In the genomic region with DNA sequence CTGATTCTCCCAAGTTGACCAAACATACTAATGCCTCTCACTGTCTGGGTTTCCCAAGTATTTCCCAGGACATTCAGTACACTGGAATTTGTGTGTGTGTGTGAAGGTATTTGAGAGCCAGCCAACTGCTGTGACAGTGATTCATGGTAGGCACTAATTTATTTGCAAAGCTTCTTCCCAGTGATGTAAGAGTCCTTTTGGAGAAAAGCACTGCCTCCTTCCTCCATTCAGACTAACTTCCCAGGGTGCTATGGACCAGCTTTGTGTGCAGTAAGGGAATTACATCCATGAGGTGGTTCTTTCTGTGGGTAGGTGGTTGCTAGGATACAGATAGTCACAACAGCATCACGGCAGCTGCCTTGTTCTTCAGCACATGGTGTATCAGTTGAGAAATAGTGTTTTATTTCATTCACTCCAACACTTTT, we compare ENCODE assay signal across 11 cellular contexts. TPM values are rescaled to one million over a fixed set of nuclear protein-coding genes. Genes with fewer than 3 reads are reported as not detected.
A peak's percentile ranks its signal among the peaks of the same experiment; 100 is the strongest.
DNase-seq lines count a peak whose midpoint lies in the region; ATAC-seq and TF ChIP-seq lines count a peak whose summit lies in the region.
"Had no signal": no experiment of that assay in that cellular context is flagged by ENCODE, and none has a peak within 500 bp of the region (broad histone marks: within the 10 kb centered on the region; RNA-seq: fewer than 3 reads in every experiment).

No MANE protein-coding gene starts in this region.

- H4K20me1 ChIP-seq in GM23338 (replicated peaks; ENCODE audit: insufficient read depth): no peaks in the 10 kb centered on the region

- no peak overlapping the region for H3K4ac ChIP-seq in trophoblast cell (ENCODE audit: low read depth, low read length)

- H4K91ac ChIP-seq in trophoblast cell (ENCODE audit: low read depth, low read length): no peak overlapping the region

- H2AK5ac ChIP-seq in trophoblast cell (ENCODE audit: low read length): no peak overlapping the region

- peak; percentile 61 for DNase-seq in GM23338 (ENCODE audit: low spot score)
- DNase-seq in RKO (ENCODE audit: low spot score): peak; percentile 70
- DNase-seq in fibroblast of pulmonary artery (ENCODE audit: low read depth): peak; percentile 68
- peak; percentile 8 to 14 for DNase-seq in trophoblast cell
- no peak for DNase-seq in stimulated activated naive CD4-positive, alpha-beta T cell treated with Interleukin-2 at 50 U/mL for 16 hours (lab: John Stamatoyannopoulos, UW)
- DNase-seq in prostate gland (ENCODE audit: low spot score): no peak
- no peak for DNase-seq in GM13976 (ENCODE audit: low spot score)
- DNase-seq: NCI-H446 treated with DMSO at 0.1 percent for 48 hours; stimulated activated CD4-positive, alpha-beta T cell treated with anti-CD3 and anti-CD28 coated beads, Interleukin-12 subunit alpha, Interleukin-12 subunit beta, amount 100 ng/mL, for 4 hours; testis had no signal

- H3K9ac ChIP-seq in trophoblast cell (ENCODE audit: low read length): no peak overlapping the region

- H3K27ac ChIP-seq in GM23338 (ENCODE audit: low read depth) (no peak overlapping the region), trophoblast cell (ENCODE audit: low read depth, low read length) (no peak overlapping the region), prostate gland (no peak overlapping the region)
- H3K27ac ChIP-seq: testis had no signal

- H2BK12ac ChIP-seq in trophoblast cell (ENCODE audit: low read length): no peak overlapping the region

- ATAC-seq in GM23338 (peak; percentile 79), GM18870 (IDR thresholded peaks at IDR 0.05; ENCODE audit: unreplicated experiment) (no peak)

- H4K8ac ChIP-seq in trophoblast cell (ENCODE audit: low read depth, low read length): no peak overlapping the region

- H4K12ac ChIP-seq in trophoblast cell (ENCODE audit: low read depth, low read length): no peak overlapping the region

- TF ChIP-seq POLR2A in prostate gland (IDR thresholded peaks at IDR 0.05): no peak

- no peak overlapping the region for H3K27ac Mint-ChIP-seq in GM23338

- H3K9me3 Mint-ChIP-seq in GM23338: no peaks in the 10 kb centered on the region

- H3K9me3 ChIP-seq in trophoblast cell (ENCODE audit: insufficient read depth, low read depth, low read length): no peaks in the 10 kb centered on the region
- H3K9me3 ChIP-seq in prostate gland: no peaks in the 10 kb centered on the region
- H3K9me3 ChIP-seq: testis had no signal

- no CpG with 5 or more reads among the region's 1 CpG for WGBS in trophoblast cell (ENCODE audit: extremely low coverage, insufficient coverage, insufficient read length)
- 27% methylated on average over 1 of the region's 1 CpG for WGBS in prostate gland

- H3K23ac ChIP-seq in trophoblast cell (ENCODE audit: low read length): no peak overlapping the region

- H3K9me2 ChIP-seq in GM23338 (ENCODE audit: insufficient read depth): no peaks in the 10 kb centered on the region

- H3K27me3 ChIP-seq in GM23338 (ENCODE audit: insufficient read depth) (no peaks in the 10 kb centered on the region), trophoblast cell (ENCODE audit: insufficient read depth, low read length) (no peaks in the 10 kb centered on the region), prostate gland (replicated peaks; ENCODE audit: insufficient read depth) (no peaks in the 10 kb centered on the region)
- H3K27me3 ChIP-seq: testis had no signal

- no peak overlapping the region for H3K14ac ChIP-seq in trophoblast cell (ENCODE audit: low read length)

- H3K36me3 ChIP-seq in GM23338 (ENCODE audit: insufficient read depth) (no peaks in the 10 kb centered on the region), trophoblast cell (ENCODE audit: control insufficient read depth in 1 of 2, insufficient read depth in 2 of 2, low read length in 2 of 2) (no peaks in the 10 kb centered on the region), prostate gland (no peaks in the 10 kb centered on the region)

- H2BK120ac ChIP-seq in trophoblast cell (ENCODE audit: insufficient read depth, low read length, poor library complexity): no peak overlapping the region

- H3K79me1 ChIP-seq in trophoblast cell (ENCODE audit: low read length): no peaks in the 10 kb centered on the region

- no peak overlapping the region for H3K18ac ChIP-seq in trophoblast cell (ENCODE audit: low read length)

- in situ Hi-C loops in GM13976 (cut with MboI; ENCODE audit: low sequenced_read_pairs, unreplicated experiment): no loop called here

- no peak overlapping the region for H2BK5ac ChIP-seq in trophoblast cell (ENCODE audit: low read depth, low read length, poor library complexity)

- H2AFZ ChIP-seq in GM23338 (no peak overlapping the region), trophoblast cell (ENCODE audit: insufficient read depth, low read length, poor library complexity) (no peak overlapping the region)

- intact Hi-C loops in prostate gland (cut with DNase I): no loop called here

- no peaks in the 10 kb centered on the region for H3K4me1 ChIP-seq in GM23338 (ENCODE audit: insufficient read depth)
- peaks cover 0 to 2% of the 10 kb centered on the region in 2 experiments for H3K4me1 ChIP-seq in trophoblast cell (ENCODE audit: control insufficient read depth in 1 of 2, insufficient read depth in 2 of 2, low read length in 2 of 2)
- H3K4me1 ChIP-seq in prostate gland (replicated peaks): no peaks in the 10 kb centered on the region
- H3K4me1 ChIP-seq: testis had no signal

- H3K27me3 Mint-ChIP-seq in GM23338 (ENCODE audit: insufficient read depth, low read depth, poor library complexity): no peaks in the 10 kb centered on the region

- no peak overlapping the region for H3K4me3 Mint-ChIP-seq in GM23338

- H3K4me3 ChIP-seq in GM23338 (no peak overlapping the region), fibroblast of pulmonary artery (replicated peaks; ENCODE audit: low read depth, low read length) (no peak overlapping the region), trophoblast cell (ENCODE audit: low read depth, low read length) (no peak overlapping the region), prostate gland (no peak overlapping the region)
- H3K4me3 ChIP-seq: testis had no signal

- TF ChIP-seq CTCF in GM23338 (conservative IDR thresholded peaks at IDR 0.05; ENCODE audit: low read depth in 2 of 2): no peak
- no peak for TF ChIP-seq CTCF in fibroblast of pulmonary artery (IDR thresholded peaks at IDR 0.05; ENCODE audit: low read length, missing control alignments)
- TF ChIP-seq CTCF in prostate gland (IDR thresholded peaks at IDR 0.05): no peak
- TF ChIP-seq CTCF in GM13976 (IDR thresholded peaks at IDR 0.05; ENCODE audit: borderline replicate concordance, control extremely low read depth, extremely low read depth, insufficient read depth, missing control alignments): no peak

- H3K4me2 ChIP-seq in GM23338 (no peak overlapping the region), trophoblast cell (ENCODE audit: low read length) (no peak overlapping the region)

- H3K79me2 ChIP-seq in GM23338 (replicated peaks; ENCODE audit: insufficient read depth) (no peaks in the 10 kb centered on the region), trophoblast cell (ENCODE audit: control insufficient read depth, insufficient read depth, low read length, poor library complexity) (no peaks in the 10 kb centered on the region)

- peaks cover 12% of the 10 kb centered on the region; the same call in 2 of the 3 replicates for H3K4me1 Mint-ChIP-seq in GM23338

- H3F3A ChIP-seq in GM23338 (replicated peaks; ENCODE audit: low read depth): no peaks in the 10 kb centered on the region

- H3K36me3 Mint-ChIP-seq in GM23338 (ENCODE audit: low read depth): no peaks in the 10 kb centered on the region

TF ChIP-seq in GM23338, 12 proteins besides CTCF, POLR2A, EP300 and RAD21:
- TF ChIP-seq CREB1 (CRISPR knock-in tag; IDR thresholded peaks at IDR 0.05; ENCODE audit: low read depth) (no peak), EZH2phosphoT487 (IDR thresholded peaks at IDR 0.05; ENCODE audit: unreplicated experiment) (no peak)
- TF ChIP-seq, protein P1, sequence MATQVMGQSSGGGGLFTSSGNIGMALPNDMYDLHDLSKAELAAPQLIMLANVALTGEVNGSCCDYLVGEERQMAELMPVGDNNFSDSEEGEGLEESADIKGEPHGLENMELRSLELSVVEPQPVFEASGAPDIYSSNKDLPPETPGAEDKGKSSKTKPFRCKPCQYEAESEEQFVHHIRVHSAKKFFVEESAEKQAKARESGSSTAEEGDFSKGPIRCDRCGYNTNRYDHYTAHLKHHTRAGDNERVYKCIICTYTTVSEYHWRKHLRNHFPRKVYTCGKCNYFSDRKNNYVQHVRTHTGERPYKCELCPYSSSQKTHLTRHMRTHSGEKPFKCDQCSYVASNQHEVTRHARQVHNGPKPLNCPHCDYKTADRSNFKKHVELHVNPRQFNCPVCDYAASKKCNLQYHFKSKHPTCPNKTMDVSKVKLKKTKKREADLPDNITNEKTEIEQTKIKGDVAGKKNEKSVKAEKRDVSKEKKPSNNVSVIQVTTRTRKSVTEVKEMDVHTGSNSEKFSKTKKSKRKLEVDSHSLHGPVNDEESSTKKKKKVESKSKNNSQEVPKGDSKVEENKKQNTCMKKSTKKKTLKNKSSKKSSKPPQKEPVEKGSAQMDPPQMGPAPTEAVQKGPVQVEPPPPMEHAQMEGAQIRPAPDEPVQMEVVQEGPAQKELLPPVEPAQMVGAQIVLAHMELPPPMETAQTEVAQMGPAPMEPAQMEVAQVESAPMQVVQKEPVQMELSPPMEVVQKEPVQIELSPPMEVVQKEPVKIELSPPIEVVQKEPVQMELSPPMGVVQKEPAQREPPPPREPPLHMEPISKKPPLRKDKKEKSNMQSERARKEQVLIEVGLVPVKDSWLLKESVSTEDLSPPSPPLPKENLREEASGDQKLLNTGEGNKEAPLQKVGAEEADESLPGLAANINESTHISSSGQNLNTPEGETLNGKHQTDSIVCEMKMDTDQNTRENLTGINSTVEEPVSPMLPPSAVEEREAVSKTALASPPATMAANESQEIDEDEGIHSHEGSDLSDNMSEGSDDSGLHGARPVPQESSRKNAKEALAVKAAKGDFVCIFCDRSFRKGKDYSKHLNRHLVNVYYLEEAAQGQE (IDR thresholded peaks at IDR 0.05; ENCODE audit: unreplicated experiment): no peak
- TF ChIP-seq, protein P2, sequence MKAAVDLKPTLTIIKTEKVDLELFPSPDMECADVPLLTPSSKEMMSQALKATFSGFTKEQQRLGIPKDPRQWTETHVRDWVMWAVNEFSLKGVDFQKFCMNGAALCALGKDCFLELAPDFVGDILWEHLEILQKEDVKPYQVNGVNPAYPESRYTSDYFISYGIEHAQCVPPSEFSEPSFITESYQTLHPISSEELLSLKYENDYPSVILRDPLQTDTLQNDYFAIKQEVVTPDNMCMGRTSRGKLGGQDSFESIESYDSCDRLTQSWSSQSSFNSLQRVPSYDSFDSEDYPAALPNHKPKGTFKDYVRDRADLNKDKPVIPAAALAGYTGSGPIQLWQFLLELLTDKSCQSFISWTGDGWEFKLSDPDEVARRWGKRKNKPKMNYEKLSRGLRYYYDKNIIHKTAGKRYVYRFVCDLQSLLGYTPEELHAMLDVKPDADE (IDR thresholded peaks at IDR 0.05): no peak
TF ChIP-seq in GM23338: peak in this region for 0.

RNA-seq across cellular contexts. Expression of a gene that starts 8.7 kb away (rescaled TPM):
- 1.9 and 3.0 TPM in 2 replicates for total RNA-seq in GM23338 (2014; rRNA removed; shearing (Covaris generic))
- polyA plus RNA-seq in GM23338 (2016; fragmentation: Nextera tagmentation; extraction: Ambion mirVana): 0.61 and 1.4 TPM in 2 replicates
- polyA plus RNA-seq in trophoblast cell (2013): 0.14 and 0.19 TPM in 2 replicates
- total RNA-seq in prostate gland: 1 to 10 TPM; 1.9 to 8.5 TPM

Comparison
In these comparisons a context has a peak if more than half of its experiments do, and no peak if none do; other contexts are left out.
1. DNase-seq: peak in GM23338 (single experiment), RKO (single experiment), fibroblast of pulmonary artery (single experiment) and trophoblast cell (2 of 2); none in stimulated activated naive CD4-positive, alpha-beta T cell treated with Interleukin-2 at 50 U/mL for 16 hours (single experiment), prostate gland (single experiment) and GM13976 (single experiment).